Comparison of ENCODE assay signal across 20 cellular contexts in genomic region chr13:30746816-30747215, GRCh38. TPM values are rescaled to one million over a fixed set of nuclear protein-coding genes. Genes with fewer than 3 reads are reported as not detected.
DNase-seq lines count a peak whose midpoint lies in the region; ATAC-seq, FAIRE-seq and TF ChIP-seq lines count a peak whose summit lies in the region.
"Had no signal": no experiment of that assay in that cellular context is flagged by ENCODE, and none has a peak within 500 bp of the region (broad histone marks: within the 10 kb centered on the region; RNA-seq: fewer than 3 reads in every experiment).

No MANE protein-coding gene starts in this region.

- H3K4me3 ChIP-seq in A549 (no peak overlapping the region), lower lobe of right lung (no peak overlapping the region), neutrophil (ENCODE audit: low read depth in 1 of 2, low read length in 1 of 2) (peak overlapping the region; percentile 2 to 44)

- TF ChIP-seq RAD21 in A549 (conservative IDR thresholded peaks at IDR 0.05 in 1 of 2, IDR thresholded peaks at IDR 0.05 in 1 of 2), result no peak

- TF ChIP-seq EP300 in A549 (IDR thresholded peaks at IDR 0.05), result no peak

- DNase-seq in A549 (ENCODE audit: low read depth in 1 of 2, low spot score in 1 of 2), result no peak
- DNase-seq in NCI-H82 (lab: John Stamatoyannopoulos, UW), result peak; percentile 79
- no peak for DNase-seq in lower lobe of right lung
- no peak for DNase-seq in EL
- no peak for DNase-seq in NOMO-1 (lab: John Stamatoyannopoulos, UW; ENCODE audit: unreplicated experiment in 2 of 2)
- no peak for DNase-seq in LoVo (ENCODE audit: low spot score)
- DNase-seq: CD4-positive, CD25-positive, alpha-beta regulatory T cell; DMS79; KG1; MM.1S; NCI-H1105 treated with DMSO at 0.1 percent for 48 hours; NCI-H187 treated with DMSO at 0.1 percent for 48 hours; NCI-H2171 had no signal

- H3K27me3 ChIP-seq in lower lobe of right lung (ENCODE audit: low read depth) (no peaks in the 10 kb centered on the region), neutrophil (no peaks in the 10 kb centered on the region)

- H3K4me1 ChIP-seq in A549, result peaks cover 45% of the 10 kb centered on the region
- H3K4me1 ChIP-seq in lower lobe of right lung, result peaks cover 59% of the 10 kb centered on the region
- H3K4me1 ChIP-seq in neutrophil (ENCODE audit: control insufficient read depth in 1 of 2, insufficient read depth in 1 of 2, low read depth in 1 of 2, low read length in 1 of 2), result peaks cover 88 to 95% of the 10 kb centered on the region in 2 experiments

- TF ChIP-seq CTCF in A549 (IDR thresholded peaks at IDR 0.05) (no peak), lower lobe of right lung (IDR thresholded peaks at IDR 0.05) (no peak), neutrophil (IDR thresholded peaks at IDR 0.05) (no peak)

- no peak for FAIRE-seq in A549 (lab: Jason Lieb, UNC)
- FAIRE-seq: A204.1, G401.6, GM12891, H1 had no signal

- CTCF ChIA-PET in A549 (lab: Yijun Ruan, JAX), result interaction anchor here (1.0 to 2.5 kb wide), 2 partner anchors 31 to 56 kb away, joined by 3 to 10 read pairs; no protein-coding TSS in a partner anchor

- POLR2A ChIA-PET in A549 (lab: Yijun Ruan, JAX), result interaction anchor here (0.7 kb wide), 1 partner anchor 129 kb away, joined by 3 read pairs; the partner anchor contains the start of gene USPL1

- ATAC-seq in A549, result no peak
- no peak for ATAC-seq in lower lobe of right lung
- ATAC-seq in GM19467 (IDR thresholded peaks at IDR 0.05; ENCODE audit: unreplicated experiment), result no peak

- H3K36me3 ChIP-seq in lower lobe of right lung (peaks cover 8% of the 10 kb centered on the region), neutrophil (peaks cover 92% of the 10 kb centered on the region)

- H3K9me3 ChIP-seq in A549, result no peaks in the 10 kb centered on the region
- no peaks in the 10 kb centered on the region for H3K9me3 ChIP-seq in lower lobe of right lung
- no peaks in the 10 kb centered on the region for H3K9me3 ChIP-seq in neutrophil

- 95% methylated on average over 2 of the region's 2 CpGs for WGBS in A549 (ENCODE audit: missing lambda C conversion rate)

- H3K4me2 ChIP-seq in A549, result peak overlapping the region; percentile 34; the same call in 2 of the 3 replicates

- no peak for TF ChIP-seq POLR2A in A549 (IDR thresholded peaks at IDR 0.05; ENCODE audit: low read length)

- intact Hi-C loops in lower lobe of right lung (cut with DNase I), result no loop called here

- H3K27ac ChIP-seq in A549 (peak overlapping the region; percentile 39 to 94; a peak in 2 of 6 replicates), lower lobe of right lung (peak overlapping the region; percentile 31), neutrophil (peak overlapping the region; percentile 94)

TF ChIP-seq in A549, 52 proteins besides CTCF, POLR2A, EP300 and RAD21:
- TF ChIP-seq ZNF302 (CRISPR knock-in tag; IDR thresholded peaks at IDR 0.05) (no peak), ZFP36 (IDR thresholded peaks at IDR 0.05; ENCODE audit: borderline replicate concordance, partially characterized antibody) (no peak), REST (IDR thresholded peaks at IDR 0.05) (no peak), USF2 (IDR thresholded peaks at IDR 0.05) (no peak), CHD2 (IDR thresholded peaks at IDR 0.05; ENCODE audit: low read length, partially characterized antibody) (no peak), HDAC2 (IDR thresholded peaks at IDR 0.05) (no peak), GATA3 (IDR thresholded peaks at IDR 0.05; ENCODE audit: borderline replicate concordance) (no peak), TFCP2L1 (CRISPR knock-in tag; IDR thresholded peaks at IDR 0.05) (no peak), FOXS1 (CRISPR knock-in tag; IDR thresholded peaks at IDR 0.05) (no peak), FOSB (CRISPR knock-in tag; IDR thresholded peaks at IDR 0.05) (no peak), CEBPB (IDR thresholded peaks at IDR 0.05) (no peak), ZC3H11A (IDR thresholded peaks at IDR 0.05) (no peak), CBX8 (IDR thresholded peaks at IDR 0.05) (no peak)
- TF ChIP-seq, protein P1, sequence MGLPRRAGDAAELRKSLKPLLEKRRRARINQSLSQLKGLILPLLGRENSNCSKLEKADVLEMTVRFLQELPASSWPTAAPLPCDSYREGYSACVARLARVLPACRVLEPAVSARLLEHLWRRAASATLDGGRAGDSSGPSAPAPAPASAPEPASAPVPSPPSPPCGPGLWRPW (IDR thresholded peaks at IDR 0.05), result no peak

RNA-seq across cellular contexts. Expression of gene ALOX5AP, which starts 11.5 kb away (rescaled TPM):
- polyA plus RNA-seq in A549 (2011; rRNA removed) (2.8 and 3.4 TPM in 2 replicates), A549 (2017; fragmentation: RNase III; extraction: RNeasy Plus Mini Kit Qiagen cat#74134 plus additional on column Dnase treatment) (2.3 to 3.1 TPM (median 2.6 TPM) in 3 replicates)
- polyA plus RNA-seq in A549 (2012; cell fraction: cytosol; rRNA removed), result 1.7 and 2.3 TPM in 2 replicates
- 0.58 and 1.7 TPM in 2 replicates for polyA plus RNA-seq in A549 (2012; cell fraction: nucleus; rRNA removed)
- 0.66 and 1.7 TPM in 2 replicates for polyA minus RNA-seq in A549 (2011; rRNA and poly(A)+ RNA removed)
- 311 TPM for total RNA-seq in lower lobe of right lung
- total RNA-seq: H1, NCI-H460 had no signal
- polyA plus RNA-seq: H1 had no signal

Comparison
In these comparisons a context has a peak if more than half of its experiments do, and no peak if none do; other contexts are left out.
1. H3K27ac ChIP-seq: peak in every context shown above with its lines; median percentile 94 in neutrophil; 66 in A549; 31 in lower lobe of right lung.
2. H3K4me3 ChIP-seq: peak in neutrophil (2 of 2); none in A549 (single experiment) and lower lobe of right lung (single experiment).